8 cellular contexts compared by ENCODE assay signal in genomic region chr13:19782727-19783682, GRCh38. TPM values are rescaled to one million over a fixed set of nuclear protein-coding genes. Genes with fewer than 3 reads are reported as not detected.
DNase-seq lines count a peak whose midpoint lies in the region; TF ChIP-seq lines count a peak whose summit lies in the region.
"Not testable (repeated sequence)": the region's sequence is repeated elsewhere in the genome, so short reads cannot be mapped to it uniquely, and the experiment has no call there.

A gene with protein sequence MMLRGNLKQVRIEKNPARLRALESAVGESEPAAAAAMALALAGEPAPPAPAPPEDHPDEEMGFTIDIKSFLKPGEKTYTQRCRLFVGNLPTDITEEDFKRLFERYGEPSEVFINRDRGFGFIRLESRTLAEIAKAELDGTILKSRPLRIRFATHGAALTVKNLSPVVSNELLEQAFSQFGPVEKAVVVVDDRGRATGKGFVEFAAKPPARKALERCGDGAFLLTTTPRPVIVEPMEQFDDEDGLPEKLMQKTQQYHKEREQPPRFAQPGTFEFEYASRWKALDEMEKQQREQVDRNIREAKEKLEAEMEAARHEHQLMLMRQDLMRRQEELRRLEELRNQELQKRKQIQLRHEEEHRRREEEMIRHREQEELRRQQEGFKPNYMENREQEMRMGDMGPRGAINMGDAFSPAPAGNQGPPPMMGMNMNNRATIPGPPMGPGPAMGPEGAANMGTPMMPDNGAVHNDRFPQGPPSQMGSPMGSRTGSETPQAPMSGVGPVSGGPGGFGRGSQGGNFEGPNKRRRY (minus strand): TSS chr13:19782945. CDS start chr13:19782757, 188 bp downstream.

- H2AK5ac ChIP-seq in H9 (ENCODE audit: insufficient read length, low read length) = not testable (repeated sequence)

- peak within 1 kb of the TSS; percentile 7 for H2BK5ac ChIP-seq in H9 (ENCODE audit: insufficient read length, low read length)

- H3K23ac ChIP-seq in H9 (ENCODE audit: insufficient read length, low read depth, low read length) = peak within 1 kb of the TSS; percentile 10

- H3K23me2 ChIP-seq in H9 (ENCODE audit: insufficient read length, low read depth, low read length, poor library complexity, severe bottlenecking) = not testable (repeated sequence)

- not testable (repeated sequence) for H3K4me1 Mint-ChIP-seq in H9, nephron
- H3K4me1 Mint-ChIP-seq in stimulated activated naive CD8-positive, alpha-beta T cell treated with anti-CD3 and anti-CD28 coated beads, Interleukin-15, Interleukin-2, amounts not matched to agents 100 ng/mL and 50 ng/mL, for 24 hours (ENCODE audit: low read depth) = peaks cover 11% of the 10 kb centered on the region

- H3K27ac ChIP-seq in H9 (ENCODE audit: insufficient read length, low read depth, low read length) = peak within 1 kb of the TSS; percentile 5
- peak within 1 kb of the TSS; percentile 71; the same call in 1 of the 2 replicates for H3K27ac ChIP-seq in MM.1S (ENCODE audit: low read length)

- peak within 1 kb of the TSS; percentile 87 for H3K4me3 ChIP-seq in MM.1S (ENCODE audit: low read length)
- peak within 1 kb of the TSS; percentile 91 for H3K4me3 ChIP-seq in fibroblast of the aortic adventitia (ENCODE audit: low read depth, low read length)

- peak within 1 kb of the TSS; percentile 77 for H4K5ac ChIP-seq in H9 (ENCODE audit: insufficient read length, low read depth, low read length)

- not testable (repeated sequence) for H2BK15ac ChIP-seq in H9 (ENCODE audit: low read depth, low read length)

- not testable (repeated sequence) for H2BK12ac ChIP-seq in H9 (ENCODE audit: insufficient read length, low read depth, low read length)

- peak within 1 kb of the TSS; percentile 9; the same call in 1 of the 2 replicates for H3K4ac ChIP-seq in H9 (ENCODE audit: low read depth, low read length)

- TF ChIP-seq CTCF in H9 (conservative IDR thresholded peaks at IDR 0.05); MM.1S (IDR thresholded peaks at IDR 0.05; ENCODE audit: low read length); fibroblast of the aortic adventitia (IDR thresholded peaks at IDR 0.05; ENCODE audit: insufficient read depth, low read length); nephron (IDR thresholded peaks at IDR 0.05; ENCODE audit: unreplicated experiment in 3 of 3): not testable (repeated sequence)

- H3K9ac ChIP-seq in H9 (ENCODE audit: extremely low read depth, insufficient read length, low read length) (peak within 1 kb of the TSS; percentile 95), MM.1S (ENCODE audit: low read length) (peak within 1 kb of the TSS; percentile 86)

- not testable (repeated sequence) for H3K27me3 Mint-ChIP-seq in H9 (ENCODE audit: low read depth); nephron (ENCODE audit: low read depth); stimulated activated naive CD8-positive, alpha-beta T cell treated with anti-CD3 and anti-CD28 coated beads, Interleukin-15, Interleukin-2, amounts not matched to agents 100 ng/mL and 50 ng/mL, for 24 hours

- H3K14ac ChIP-seq in H9 (ENCODE audit: insufficient read depth, low read length) = peak within 1 kb of the TSS; percentile 89

- H3K4me1 ChIP-seq in H9 (ENCODE audit: insufficient read depth, low read length); MM.1S (ENCODE audit: low read length): not testable (repeated sequence)

- not testable (repeated sequence) for H2BK20ac ChIP-seq in H9 (ENCODE audit: low read depth, low read length, poor library complexity, severe bottlenecking)

- not testable (repeated sequence) for H2AFZ ChIP-seq in H9 (ENCODE audit: low read length)
- H2AFZ ChIP-seq in MM.1S (ENCODE audit: low read length) = peak within 1 kb of the TSS; percentile 56; the same call in 1 of the 2 replicates

- H3K27me3 ChIP-seq in H9 (ENCODE audit: insufficient read depth, low read length); MM.1S (replicated peaks; ENCODE audit: insufficient read depth, low read length): not testable (repeated sequence)

- not testable (repeated sequence) for H3K56ac ChIP-seq in H9 (ENCODE audit: insufficient read length, low read depth, low read length)

- H3K27ac Mint-ChIP-seq in H9 (peak within 1 kb of the TSS; percentile 95 to 100 (median 99)), nephron (peak within 1 kb of the TSS; percentile 97 to 100 (median 100))
- peak within 1 kb of the TSS; percentile 99 for H3K27ac Mint-ChIP-seq in stimulated activated naive CD8-positive, alpha-beta T cell treated with anti-CD3 and anti-CD28 coated beads, Interleukin-15, Interleukin-2, amounts not matched to agents 100 ng/mL and 50 ng/mL, for 24 hours

- H3K4me3 Mint-ChIP-seq in H9 (peak within 1 kb of the TSS; percentile 97 to 99), nephron (peak within 1 kb of the TSS; percentile 98 to 100 (median 99))
- H3K4me3 Mint-ChIP-seq in stimulated activated naive CD8-positive, alpha-beta T cell treated with anti-CD3 and anti-CD28 coated beads, Interleukin-15, Interleukin-2, amounts not matched to agents 100 ng/mL and 50 ng/mL, for 24 hours = peak within 1 kb of the TSS; percentile 96

- H3K36me3 Mint-ChIP-seq in H9 (ENCODE audit: insufficient read depth in 1 of 3, low read depth in 3 of 3) = peaks cover 5 to 19% (median 9%) of the 10 kb centered on the region in 3 experiments
- peaks cover 22% of the 10 kb centered on the region for H3K36me3 Mint-ChIP-seq in nephron (ENCODE audit: low read depth)
- peaks cover 13% of the 10 kb centered on the region for H3K36me3 Mint-ChIP-seq in stimulated activated naive CD8-positive, alpha-beta T cell treated with anti-CD3 and anti-CD28 coated beads, Interleukin-15, Interleukin-2, amounts not matched to agents 100 ng/mL and 50 ng/mL, for 24 hours (ENCODE audit: low read depth)

- DNase-seq in ELF-1 (ENCODE audit: low read depth, low spot score) (peak; percentile 97), H9 (peak; percentile 95), MM.1S (peak; percentile 89), SIG-M5 (lab: John Stamatoyannopoulos, UW) (peak; percentile 66), activated gamma-delta T cell (lab: John Stamatoyannopoulos, UW) (peak; percentile 94), fibroblast of the aortic adventitia (ENCODE audit: low read depth) (peak; percentile 94)

- not testable (repeated sequence) for H4K91ac ChIP-seq in H9 (ENCODE audit: insufficient read length, low read depth, low read length)

- WGBS in H9 (ENCODE audit: extremely low coverage, insufficient read length, low lambda C conversion rate) = no CpG with 5 or more reads among the region's 50 CpGs

- not testable (repeated sequence) for H2BK120ac ChIP-seq in H9 (ENCODE audit: low read depth, low read length, poor library complexity, severe bottlenecking)

- not testable (repeated sequence) for H3T11ph ChIP-seq in H9 (ENCODE audit: low read length)

- not testable (repeated sequence) for H3K79me1 ChIP-seq in H9 (ENCODE audit: insufficient read depth, low read depth, low read length, poor library complexity, severe bottlenecking)

- H3K9me3 ChIP-seq in H9 (ENCODE audit: control insufficient read depth, low read depth, low read length); MM.1S (replicated peaks; ENCODE audit: insufficient read depth, low read length): not testable (repeated sequence)

- H3K9me3 Mint-ChIP-seq in H9; nephron; stimulated activated naive CD8-positive, alpha-beta T cell treated with anti-CD3 and anti-CD28 coated beads, Interleukin-15, Interleukin-2, amounts not matched to agents 100 ng/mL and 50 ng/mL, for 24 hours: not testable (repeated sequence)

- H4K8ac ChIP-seq in H9 (replicated peaks; ENCODE audit: insufficient read length, low read depth, low read length) = not testable (repeated sequence)

- peak within 1 kb of the TSS; percentile 85 for H3K18ac ChIP-seq in H9 (ENCODE audit: insufficient read length, low read depth, low read length)

- peak within 1 kb of the TSS; percentile 93 for H3K4me2 ChIP-seq in H9 (ENCODE audit: insufficient read depth, insufficient read length, low read length)
- peak within 1 kb of the TSS; percentile 39; the same call in 1 of the 2 replicates for H3K4me2 ChIP-seq in MM.1S (ENCODE audit: low read depth, low read length)

- not testable (repeated sequence) for H3K36me3 ChIP-seq in MM.1S (replicated peaks; ENCODE audit: insufficient read depth, low read length)

- not testable (repeated sequence) for H3K9me2 ChIP-seq in MM.1S (replicated peaks; ENCODE audit: insufficient read depth, low read length)

- not testable (repeated sequence) for H4K20me1 ChIP-seq in H9 (ENCODE audit: control insufficient read depth, insufficient read depth, insufficient read length); MM.1S (ENCODE audit: insufficient read depth, low read length)

- H3F3A ChIP-seq in MM.1S (ENCODE audit: insufficient read depth, low read length) = not testable (repeated sequence)

- peaks cover 19% of the 10 kb centered on the region; the same call in 1 of the 2 replicates for H3K79me2 ChIP-seq in H9 (ENCODE audit: insufficient read depth, low read length)
- peaks cover 20% of the 10 kb centered on the region for H3K79me2 ChIP-seq in MM.1S (ENCODE audit: low read length)

RNA-seq across cellular contexts. Expression of the gene that starts here (rescaled TPM):
- total RNA-seq in H9 (2021) (134 and 137 TPM in 2 replicates), fibroblast of the aortic adventitia (ENCODE audit: low replicate concordance) (41.0 and 61.3 TPM in 2 replicates)

Comparison
In these comparisons a context has a peak if more than half of its experiments do, and no peak if none do; other contexts are left out.
1. Peak in every context shown above with its lines: DNase-seq, H3K4me3 ChIP-seq and H3K27ac ChIP-seq.